8 cellular contexts compared by ENCODE assay signal in the genomic region with DNA sequence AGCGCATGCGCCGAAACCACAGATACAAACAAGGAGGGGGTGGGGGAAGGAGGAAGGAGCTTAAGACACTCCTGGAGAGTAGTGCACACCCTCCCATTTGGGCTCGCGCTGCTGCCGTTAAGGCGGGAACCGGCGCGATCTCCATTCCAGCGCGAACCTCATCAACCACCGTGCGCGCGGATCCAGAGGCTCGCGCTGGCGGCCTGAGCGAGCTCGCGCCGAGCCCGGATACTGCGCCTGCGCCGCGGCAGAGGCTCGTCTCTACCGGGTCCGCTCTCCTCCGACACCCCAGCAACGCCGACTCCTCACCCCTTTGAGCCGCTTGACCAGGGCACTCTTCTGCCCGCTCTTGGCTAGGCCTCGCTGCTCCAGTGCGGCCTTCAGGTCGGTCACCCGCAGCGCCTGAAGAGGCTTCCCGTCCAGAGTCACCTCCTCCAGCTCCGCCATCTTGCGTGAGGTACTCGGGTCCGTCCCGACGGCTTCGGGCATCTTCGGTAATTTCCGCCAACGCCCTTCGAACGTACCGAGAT. TPM values are rescaled to one million over a fixed set of nuclear protein-coding genes. Genes with fewer than 3 reads are reported as not detected.
DNase-seq lines count a peak whose midpoint lies in the region; ATAC-seq, FAIRE-seq and TF ChIP-seq lines count a peak whose summit lies in the region.

A gene with protein sequence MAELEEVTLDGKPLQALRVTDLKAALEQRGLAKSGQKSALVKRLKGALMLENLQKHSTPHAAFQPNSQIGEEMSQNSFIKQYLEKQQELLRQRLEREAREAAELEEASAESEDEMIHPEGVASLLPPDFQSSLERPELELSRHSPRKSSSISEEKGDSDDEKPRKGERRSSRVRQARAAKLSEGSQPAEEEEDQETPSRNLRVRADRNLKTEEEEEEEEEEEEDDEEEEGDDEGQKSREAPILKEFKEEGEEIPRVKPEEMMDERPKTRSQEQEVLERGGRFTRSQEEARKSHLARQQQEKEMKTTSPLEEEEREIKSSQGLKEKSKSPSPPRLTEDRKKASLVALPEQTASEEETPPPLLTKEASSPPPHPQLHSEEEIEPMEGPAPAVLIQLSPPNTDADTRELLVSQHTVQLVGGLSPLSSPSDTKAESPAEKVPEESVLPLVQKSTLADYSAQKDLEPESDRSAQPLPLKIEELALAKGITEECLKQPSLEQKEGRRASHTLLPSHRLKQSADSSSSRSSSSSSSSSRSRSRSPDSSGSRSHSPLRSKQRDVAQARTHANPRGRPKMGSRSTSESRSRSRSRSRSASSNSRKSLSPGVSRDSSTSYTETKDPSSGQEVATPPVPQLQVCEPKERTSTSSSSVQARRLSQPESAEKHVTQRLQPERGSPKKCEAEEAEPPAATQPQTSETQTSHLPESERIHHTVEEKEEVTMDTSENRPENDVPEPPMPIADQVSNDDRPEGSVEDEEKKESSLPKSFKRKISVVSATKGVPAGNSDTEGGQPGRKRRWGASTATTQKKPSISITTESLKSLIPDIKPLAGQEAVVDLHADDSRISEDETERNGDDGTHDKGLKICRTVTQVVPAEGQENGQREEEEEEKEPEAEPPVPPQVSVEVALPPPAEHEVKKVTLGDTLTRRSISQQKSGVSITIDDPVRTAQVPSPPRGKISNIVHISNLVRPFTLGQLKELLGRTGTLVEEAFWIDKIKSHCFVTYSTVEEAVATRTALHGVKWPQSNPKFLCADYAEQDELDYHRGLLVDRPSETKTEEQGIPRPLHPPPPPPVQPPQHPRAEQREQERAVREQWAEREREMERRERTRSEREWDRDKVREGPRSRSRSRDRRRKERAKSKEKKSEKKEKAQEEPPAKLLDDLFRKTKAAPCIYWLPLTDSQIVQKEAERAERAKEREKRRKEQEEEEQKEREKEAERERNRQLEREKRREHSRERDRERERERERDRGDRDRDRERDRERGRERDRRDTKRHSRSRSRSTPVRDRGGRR (minus strand): TSS at position 471 of the 530 bp plus-strand sequence. CDS start 24 bp downstream, at position 447.

- DNase-seq in RCC 7860 (ENCODE audit: low spot score) (peak; percentile 26), MCF 10A (ENCODE audit: unreplicated experiment) (peak; percentile 79), kidney epithelial cell (ENCODE audit: low read depth) (peak; percentile 50), D721Med (ENCODE audit: insufficient read length, low spot score) (no peak), HUDEP-2 (lab: John Stamatoyannopoulos, UW; ENCODE audit: unreplicated experiment in 76 of 76) (no peak)
- peak; percentile 60 to 99 for DNase-seq in stimulated activated CD4-positive, alpha-beta T cell treated with anti-CD3 and anti-CD28 coated beads, Interleukin-1b, Interleukin-23, amount 100 ng/mL, for 4 hours (ENCODE audit: low read depth in 2 of 2)

- H3K27me3 ChIP-seq in kidney epithelial cell (ENCODE audit: control insufficient read depth, insufficient read depth, low read length): no peaks in the 10 kb centered on the region

- H3K4me3 ChIP-seq in kidney epithelial cell (ENCODE audit: low read depth, low read length): peak within 1 kb of the TSS; percentile 96

- H3K4me3 Mint-ChIP-seq in MCF 10A (ENCODE audit: unreplicated experiment): no peak within 1 kb of the TSS

- no peak within 1 kb of the TSS for H3K27ac Mint-ChIP-seq in MCF 10A (ENCODE audit: low read depth, unreplicated experiment)

- ATAC-seq in GM18498 (IDR thresholded peaks at IDR 0.05; ENCODE audit: unreplicated experiment) (peak; percentile 36), HG02759 (IDR thresholded peaks at IDR 0.05; ENCODE audit: unreplicated experiment) (peak; percentile 45)

- TF ChIP-seq CTCF in MCF 10A (IDR thresholded peaks at IDR 0.05; ENCODE audit: unreplicated experiment) (no peak), kidney epithelial cell (IDR thresholded peaks at IDR 0.05; ENCODE audit: insufficient read depth, low read length, poor library complexity, severe bottlenecking) (no peak), D721Med (IDR thresholded peaks at IDR 0.05; ENCODE audit: insufficient read depth, missing control alignments) (no peak)

- peaks cover 21% of the 10 kb centered on the region for H3K4me1 Mint-ChIP-seq in MCF 10A (ENCODE audit: insufficient read depth, unreplicated experiment)

- no peaks in the 10 kb centered on the region for H3K27me3 Mint-ChIP-seq in MCF 10A (ENCODE audit: insufficient read depth, unreplicated experiment)

- peaks cover 60% of the 10 kb centered on the region for H3K36me3 Mint-ChIP-seq in MCF 10A (ENCODE audit: insufficient read depth, unreplicated experiment)

- POLR2A ChIA-PET in MCF 10A (lab: Yijun Ruan, JAX): interaction anchor here (0.5 to 3.8 kb wide), 62 partner anchors 8 to 1639 kb away, joined by 3 to 74 read pairs (median 5); a partner anchor contains a TSS

- CTCF ChIA-PET in MCF 10A (lab: Yijun Ruan, JAX): interaction anchor here (0.6 to 3.7 kb wide), 16 partner anchors 15 to 939 kb away, joined by 3 to 54 read pairs (median 6); a partner anchor contains a TSS

- BruUV-seq in MCF 10A (replicated peaks; lab: Mats Ljungman, UMichigan): TSS peak; percentile 51

- H3K36me3 ChIP-seq in kidney epithelial cell (ENCODE audit: control insufficient read depth, insufficient read depth, low read length): peaks cover 1% of the 10 kb centered on the region

- H3K9me3 Mint-ChIP-seq in MCF 10A (ENCODE audit: unreplicated experiment): no peaks in the 10 kb centered on the region

- intact Hi-C loops in MCF 10A (cut with micrococcal nuclease): loop anchor here (2.0 kb wide), 2 partner anchors 16 to 60 kb away; no protein-coding TSS in a partner anchor

- FAIRE-seq in RCC 7860 (lab: Jason Lieb, UNC) (no peak), D721Med (lab: Jason Lieb, UNC) (no peak)

RNA-seq across cellular contexts. Expression of the gene that starts here (rescaled TPM):
- total RNA-seq in MCF 10A (2022) (197 and 213 TPM in 2 replicates), kidney epithelial cell (72.6 and 83.4 TPM in 2 replicates)

Comparison
In these comparisons a context has a peak if more than half of its experiments do, and no peak if none do; other contexts are left out.
1. DNase-seq: peak in RCC 7860 (single experiment), MCF 10A (single experiment), kidney epithelial cell (single experiment) and stimulated activated CD4-positive, alpha-beta T cell treated with anti-CD3 and anti-CD28 coated beads, Interleukin-1b, Interleukin-23, amount 100 ng/mL, for 4 hours (2 of 2); none in D721Med (single experiment) and HUDEP-2 (0 of 76).